ENCODE assay signal across 7 cellular contexts in the genomic region with DNA sequence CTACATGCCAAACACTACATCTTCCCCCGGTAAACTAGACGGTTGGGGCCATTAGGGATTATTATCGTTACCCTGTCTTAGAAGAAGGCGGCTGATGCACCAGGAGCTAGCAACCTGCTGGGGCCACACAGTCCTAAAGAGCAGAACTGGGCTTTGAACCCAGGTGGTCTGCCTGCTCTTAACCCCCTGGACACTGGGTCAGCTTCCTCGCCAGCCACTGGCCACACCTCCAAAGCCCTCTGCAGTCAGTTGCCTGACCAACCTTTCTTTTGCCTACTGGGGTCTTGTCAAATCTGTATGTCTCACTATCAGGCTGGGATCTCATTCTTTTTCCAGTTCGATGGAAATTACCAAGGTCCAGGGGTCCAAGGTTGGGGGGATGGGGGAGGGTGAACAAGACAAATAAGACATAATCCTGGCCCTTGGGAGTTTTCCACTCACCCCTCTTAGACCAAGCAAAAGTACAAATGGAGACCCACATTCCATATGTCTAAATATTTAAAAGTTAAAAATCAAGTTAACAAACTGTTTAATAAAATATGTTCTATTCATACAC.
"Had no signal": no experiment of that assay in that cellular context is flagged by ENCODE, and none has a peak within 500 bp of the region (broad histone marks: within the 10 kb centered on the region; RNA-seq: fewer than 3 reads in every experiment).

No MANE protein-coding gene starts in this region.

- H3K4me2 ChIP-seq: KMS-11 had no signal

- H3K27ac ChIP-seq: HL-60, KMS-11 had no signal

- DNase-seq: IMR-90, KBM-7, KG1 had no signal

- H3K4me3 ChIP-seq: K562 had no signal

- FAIRE-seq: HTR-8/SVneo, K562 had no signal

- H3K9ac ChIP-seq: KMS-11 had no signal
